Comparison of ENCODE assay signal across 17 cellular contexts in genomic region chr13:108230377-108230776, GRCh38. TPM values are rescaled to one million over a fixed set of nuclear protein-coding genes. Genes with fewer than 3 reads are reported as not detected.
A peak's percentile ranks its signal among the peaks of the same experiment; 100 is the strongest.
DNase-seq lines count a peak whose midpoint lies in the region; ATAC-seq, FAIRE-seq and TF ChIP-seq lines count a peak whose summit lies in the region.
"Had no signal": no experiment of that assay in that cellular context is flagged by ENCODE, and none has a peak within 500 bp of the region (broad histone marks: within the 10 kb centered on the region; RNA-seq: fewer than 3 reads in every experiment).

No MANE protein-coding gene starts in this region.

- peaks cover 7 to 28% (median 23%) of the 10 kb centered on the region in 5 donors for H3K36me3 Mint-ChIP-seq in naive thymus-derived CD4-positive, alpha-beta T cell

- TF ChIP-seq CTCF in pancreas (IDR thresholded peaks at IDR 0.05) = no peak

- peak; percentile 76 for FAIRE-seq in pancreas (lab: Jason Lieb, UNC)
- FAIRE-seq: A204.1, G401.6, GM12891, K562 had no signal

- peaks cover 21 to 54% (median 49%) of the 10 kb centered on the region in 7 donors for H3K4me1 Mint-ChIP-seq in naive thymus-derived CD4-positive, alpha-beta T cell

- peak; percentile 3 for DNase-seq in DMS53 treated with DMSO at 0.1 percent for 48 hours (lab: John Stamatoyannopoulos, UW; ENCODE audit: unreplicated experiment)
- no peak for DNase-seq in left lobe of liver (ENCODE audit: low spot score)
- no peak for DNase-seq in pancreas
- DNase-seq in naive thymus-derived CD4-positive, alpha-beta T cell = no peak
- DNase-seq in Right ventricle myocardium superior = no peak
- DNase-seq: CD4-positive, alpha-beta memory T cell; GM23248; IMR-90 had no signal

- H3K9me3 Mint-ChIP-seq in naive thymus-derived CD4-positive, alpha-beta T cell = no peaks in the 10 kb centered on the region
- H3K9me3 Mint-ChIP-seq: CD14-positive monocyte; CD4-positive, alpha-beta memory T cell had no signal

- no peak overlapping the region for H3K27ac ChIP-seq in pancreas
- H3K27ac ChIP-seq in naive thymus-derived CD4-positive, alpha-beta T cell (ENCODE audit: low read depth, low read length) = no peak overlapping the region
- H3K27ac ChIP-seq: BLaER1, GM23248, HL-60 had no signal

- no peak overlapping the region for H3K4me3 ChIP-seq in pancreas
- H3K4me3 ChIP-seq in naive thymus-derived CD4-positive, alpha-beta T cell (ENCODE audit: low read length) = no peak overlapping the region
- H3K4me3 ChIP-seq: BLaER1, GM23248, HAP-1, K562 had no signal

- no peaks in the 10 kb centered on the region for H3K27me3 ChIP-seq in pancreas
- H3K27me3 ChIP-seq in naive thymus-derived CD4-positive, alpha-beta T cell (ENCODE audit: control insufficient read depth in 2 of 2, insufficient read depth in 2 of 2, low read length in 2 of 2) = no peaks in the 10 kb centered on the region
- H3K27me3 ChIP-seq: BLaER1 had no signal

- peaks cover 14 to 38% (median 17%) of the 10 kb centered on the region in 3 donors for H3K4me1 ChIP-seq in pancreas
- H3K4me1 ChIP-seq in naive thymus-derived CD4-positive, alpha-beta T cell (ENCODE audit: control insufficient read depth in 2 of 2, insufficient read depth in 2 of 2, low read length in 2 of 2) = peaks cover 9% of the 10 kb centered on the region in 2 donors
- H3K4me1 ChIP-seq: HAP-1 had no signal

- H3K27me3 Mint-ChIP-seq in naive thymus-derived CD4-positive, alpha-beta T cell = no peaks in the 10 kb centered on the region
- H3K27me3 Mint-ChIP-seq: CD4-positive, alpha-beta memory T cell had no signal

- no peaks in the 10 kb centered on the region for H3K36me3 ChIP-seq in pancreas
- H3K36me3 ChIP-seq in naive thymus-derived CD4-positive, alpha-beta T cell (ENCODE audit: control insufficient read depth in 2 of 3, insufficient read depth in 3 of 3, low read length in 3 of 3) = peaks cover 0 to 11% (median 0%) of the 10 kb centered on the region in 3 experiments

- H3K27ac Mint-ChIP-seq in naive thymus-derived CD4-positive, alpha-beta T cell = peak overlapping the region in 1 of 9 donors; percentile 82

- CTCF ChIA-PET in naive thymus-derived CD4-positive, alpha-beta T cell (lab: Charles Lee) = interaction anchor here (0.8 to 1.2 kb wide), 2 partner anchors 12 to 664 kb away, joined by 3 to 4 read pairs; no protein-coding TSS in a partner anchor

- H3K9me3 ChIP-seq in pancreas = no peaks in the 10 kb centered on the region
- no peaks in the 10 kb centered on the region for H3K9me3 ChIP-seq in naive thymus-derived CD4-positive, alpha-beta T cell (ENCODE audit: control insufficient read depth in 2 of 3, low read length in 3 of 3)
- H3K9me3 ChIP-seq: BLaER1 had no signal

- ATAC-seq in left lobe of liver (peak; percentile 61), pancreas (no peak), Right ventricle myocardium superior (ENCODE audit: poor library complexity) (no peak), GM18517 (IDR thresholded peaks at IDR 0.05; ENCODE audit: unreplicated experiment) (no peak)
- no peak for ATAC-seq in naive thymus-derived CD4-positive, alpha-beta T cell
- ATAC-seq: K562 had no signal

- POLR2A ChIA-PET in naive thymus-derived CD4-positive, alpha-beta T cell (lab: Charles Lee) = no interaction called here

- no peak overlapping the region for H3K4me3 Mint-ChIP-seq in naive thymus-derived CD4-positive, alpha-beta T cell
- H3K4me3 Mint-ChIP-seq: CD14-positive monocyte; CD4-positive, alpha-beta memory T cell had no signal

- intact Hi-C loops in pancreas (cut with DNase I) = no loop called here
- intact Hi-C loops in naive thymus-derived CD4-positive, alpha-beta T cell (cut with micrococcal nuclease) = no loop called here
- intact Hi-C loops in Right ventricle myocardium superior (cut with DNase I) = no loop called here

RNA-seq across cellular contexts. Expression of gene ABHD13, which starts 12.2 kb away (rescaled TPM):
- total RNA-seq in left lobe of liver (3.8 TPM), pancreas (1 to 10 TPM; 1.9 to 5.2 (median 3.0) TPM), Right ventricle myocardium superior (4.7 TPM)
- 1 to 10 TPM; 1.5 to 4.9 TPM for polyA plus RNA-seq in pancreas
- total RNA-seq in naive thymus-derived CD4-positive, alpha-beta T cell = 10 to 100 TPM; 10.3 to 19.8 (median 12.7) TPM
- polyA plus RNA-seq in naive thymus-derived CD4-positive, alpha-beta T cell = 1 to 10 TPM; 7.9 to 8.2 TPM

RNA-seq across cellular contexts. Expression of gene LIG4, which starts 15.0 kb away (rescaled TPM):
- total RNA-seq in left lobe of liver (7.1 TPM), pancreas (1 to 10 TPM; 1.6 to 5.8 (median 3.1) TPM), Right ventricle myocardium superior (6.5 TPM)
- polyA plus RNA-seq in pancreas = 1 to 10 TPM; 5.0 to 7.1 TPM
- total RNA-seq in naive thymus-derived CD4-positive, alpha-beta T cell = 10 to 100 TPM in 2 of 5 experiments, 1 to 10 TPM in 3; 2.7 to 10.4 (median 9.1) TPM
- 10 to 100 TPM in 1 of 2 donors, 1 to 10 TPM in 1; 6.1 to 10.1 TPM for polyA plus RNA-seq in naive thymus-derived CD4-positive, alpha-beta T cell

RNA-seq across cellular contexts. Expression of gene TNFSF13B, which starts 39.1 kb away (rescaled TPM):
- total RNA-seq in left lobe of liver (3.2 TPM), pancreas (1 to 10 TPM in 3 of 6 donors, under 1 TPM in 3; 0.47 to 4.1 (median 1.3) TPM), Right ventricle myocardium superior (1.6 TPM)
- 1 to 10 TPM; 1.6 to 2.2 TPM for polyA plus RNA-seq in pancreas
- total RNA-seq in naive thymus-derived CD4-positive, alpha-beta T cell = 10 to 100 TPM in 3 of 5 experiments, 1 to 10 TPM in 2; 3.0 to 26.8 (median 12.8) TPM
- 1 to 10 TPM; 7.8 to 9.0 TPM for polyA plus RNA-seq in naive thymus-derived CD4-positive, alpha-beta T cell
